15 cellular contexts compared by ENCODE assay signal in the genomic region with DNA sequence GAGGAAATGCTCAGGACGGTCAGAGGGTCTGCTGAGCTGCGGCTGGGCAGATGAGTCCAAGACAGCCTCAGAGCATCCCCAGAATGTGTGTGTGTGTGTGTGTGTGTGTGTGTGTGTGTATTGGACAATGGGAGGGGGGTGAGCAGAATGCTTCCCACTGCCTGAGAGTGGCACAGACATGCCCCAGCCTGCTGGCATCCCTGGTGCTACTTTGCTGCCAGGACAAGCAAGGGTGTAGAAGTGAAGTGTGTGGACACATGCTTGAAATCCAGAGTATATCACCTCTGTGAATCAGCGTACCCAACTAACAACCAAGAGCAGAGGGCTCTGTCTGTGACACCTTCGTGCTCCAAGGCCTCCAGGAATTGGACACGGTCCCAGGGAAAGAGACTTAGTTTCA.
DNase-seq lines count a peak whose midpoint lies in the region; ATAC-seq, FAIRE-seq and TF ChIP-seq lines count a peak whose summit lies in the region.
"Had no signal": no experiment of that assay in that cellular context is flagged by ENCODE, and none has a peak within 500 bp of the region (broad histone marks: within the 10 kb centered on the region; RNA-seq: fewer than 3 reads in every experiment).

No MANE protein-coding gene starts in this region.

- WGBS in mammary epithelial cell (ENCODE audit: low coverage, missing lambda C conversion rate): 18% methylated on average over 4 of the region's 5 CpGs
- WGBS in H1 (ENCODE audit: extremely low coverage in 1 of 2, insufficient coverage in 1 of 2, insufficient read length in 1 of 2, insufficient replicate concordance in 2 of 2, low coverage in 1 of 2, low lambda C conversion rate in 2 of 2, missing lambda C conversion rate in 1 of 2), 2 experiments: 93% methylated on average over 5 of the region's 5 CpGs; no CpG with 5 or more reads in 1 of the 2 experiments
- WGBS in mesendoderm (ENCODE audit: extremely low coverage, insufficient coverage, low lambda C conversion rate): no CpG with 5 or more reads among the region's 5 CpGs

- DNase-seq in mammary epithelial cell (peak; percentile 12), breast epithelium (ENCODE audit: low spot score in 2 of 2) (no peak), H1 (ENCODE audit: low read depth in 1 of 2, low spot score in 2 of 2) (no peak), mesendoderm (no peak), upper lobe of right lung (no peak), NCI-H345 (lab: John Stamatoyannopoulos, UW) (no peak)
- no peak for DNase-seq in activated CD4-positive, CD25-positive, alpha-beta regulatory T cell treated with anti-CD3 and anti-CD28 coated beads, Interleukin-2, amount 50 U/mL, for 72 hours
- DNase-seq: ACHN; CD4-positive, CD25-positive, alpha-beta regulatory T cell; GOT3 had no signal

- peak overlapping the region; percentile 27 for H3K4me2 ChIP-seq in mammary epithelial cell (ENCODE audit: insufficient read depth, low read depth, low read length)
- no peak overlapping the region for H3K4me2 ChIP-seq in H1 (ENCODE audit: insufficient read depth in 1 of 2, low read depth in 2 of 2, low read length in 2 of 2)
- H3K4me2 ChIP-seq in mesendoderm (ENCODE audit: low read length): no peak overlapping the region
- H3K4me2 ChIP-seq: BLaER1 treated with 17β-estradiol and CSF1 and Interleukin-3, amounts not matched to agents 10 nM and 100 nM had no signal

- in situ Hi-C loops in mammary epithelial cell (cut with MboI; ENCODE audit: low sequenced_read_pairs in 2 of 2): loop anchor here in 1 of 2 donors (25.0 kb wide), 1 partner anchor 335 kb away; no protein-coding TSS in a partner anchor

- H3K18ac ChIP-seq in H1 (ENCODE audit: extremely low read depth, low read length) (no peak overlapping the region), mesendoderm (ENCODE audit: low read length) (no peak overlapping the region)

- ATAC-seq in upper lobe of right lung (peak; percentile 24), HG03439 (IDR thresholded peaks at IDR 0.05; ENCODE audit: unreplicated experiment) (no peak)

- H2BK120ac ChIP-seq in H1 (replicated peaks; ENCODE audit: low read depth, low read length) (no peak overlapping the region), mesendoderm (ENCODE audit: low read depth, low read length) (no peak overlapping the region)

- H2BK5ac ChIP-seq in H1 (ENCODE audit: low read depth, low read length) (no peak overlapping the region), mesendoderm (ENCODE audit: low read length) (no peak overlapping the region)

- H4K20me1 ChIP-seq in mammary epithelial cell (ENCODE audit: insufficient read depth, low read length) (no peaks in the 10 kb centered on the region), H1 (replicated peaks in 1 of 2; ENCODE audit: control insufficient read depth in 1 of 2, insufficient read depth in 2 of 2, low read length in 2 of 2) (no peaks in the 10 kb centered on the region)

- H2AK5ac ChIP-seq in H1 (ENCODE audit: low read depth, low read length) (no peak overlapping the region), mesendoderm (ENCODE audit: low read length) (peak overlapping the region; percentile 57)

- BruUV-seq in mammary epithelial cell (replicated peaks; lab: Mats Ljungman, UMichigan): no TSS peak

- H3K56ac ChIP-seq in H1 (replicated peaks; ENCODE audit: insufficient read length, low read depth, low read length) (no peak overlapping the region), mesendoderm (ENCODE audit: low read length) (no peak overlapping the region)

- H3K4me3 ChIP-seq in mammary epithelial cell (replicated peaks in 1 of 3; ENCODE audit: insufficient read depth in 1 of 3, low read depth in 2 of 3, low read length in 3 of 3): no peak overlapping the region
- H3K4me3 ChIP-seq in breast epithelium: no peak overlapping the region
- no peak overlapping the region for H3K4me3 ChIP-seq in H1 (ENCODE audit: extremely low read depth in 1 of 4, insufficient read depth in 2 of 4, low read depth in 3 of 4, low read length in 4 of 4)
- H3K4me3 ChIP-seq in mesendoderm (ENCODE audit: low read length): no peak overlapping the region
- no peak overlapping the region for H3K4me3 ChIP-seq in upper lobe of right lung
- H3K4me3 ChIP-seq: BLaER1 treated with 17β-estradiol and CSF1 and Interleukin-3, amounts not matched to agents 10 nM and 100 nM; HAP-1 had no signal

- H4K5ac ChIP-seq in H1 (ENCODE audit: insufficient read length, low read depth, low read length): no peak overlapping the region
- no peak overlapping the region for H4K5ac ChIP-seq in mesendoderm (ENCODE audit: low read length)

- no peak overlapping the region for H2BK12ac ChIP-seq in H1 (ENCODE audit: low read depth, low read length)

- CTCF ChIA-PET in mammary epithelial cell (lab: Charles Lee; ENCODE audit: low non-redundant PET): no interaction called here
- CTCF ChIA-PET in H1 (lab: Charles Lee; ENCODE audit: partially characterized antibody): interaction anchor here (0.6 to 1.7 kb wide), 3 partner anchors 13 to 98 kb away, joined by 3 to 4 read pairs (median 3); no protein-coding TSS in a partner anchor

- POLR2A ChIA-PET in H1 (lab: Charles Lee; ENCODE audit: partially characterized antibody): no interaction called here

- H3K14ac ChIP-seq in H1 (ENCODE audit: insufficient read length): no peak overlapping the region

- H4K91ac ChIP-seq in H1 (replicated peaks; ENCODE audit: insufficient read length, low read length): no peak overlapping the region

- H3K79me1 ChIP-seq in H1 (ENCODE audit: low read depth, low read length): no peaks in the 10 kb centered on the region
- H3K79me1 ChIP-seq in mesendoderm (ENCODE audit: low read length): no peaks in the 10 kb centered on the region

- no peak overlapping the region for H3K4ac ChIP-seq in H1 (replicated peaks; ENCODE audit: insufficient read length, low read depth, low read length)
- H3K4ac ChIP-seq in mesendoderm (ENCODE audit: low read depth, low read length): no peak overlapping the region

- no peak overlapping the region for H2BK20ac ChIP-seq in H1 (ENCODE audit: low read length)

- TF ChIP-seq RAD21 in H1 (IDR thresholded peaks at IDR 0.05 in 1 of 2, conservative IDR thresholded peaks at IDR 0.05 in 1 of 2; ENCODE audit: low read depth in 2 of 2, low read length in 2 of 2): no peak

- no peaks in the 10 kb centered on the region for H3K23me2 ChIP-seq in H1 (ENCODE audit: low read depth, low read length)

- H3K9me3 ChIP-seq in mammary epithelial cell (replicated peaks; ENCODE audit: insufficient read depth, low read length): no peaks in the 10 kb centered on the region
- H3K9me3 ChIP-seq in breast epithelium: no peaks in the 10 kb centered on the region
- no peaks in the 10 kb centered on the region for H3K9me3 ChIP-seq in H1 (ENCODE audit: insufficient read depth in 2 of 2, low read depth in 1 of 2, low read length in 1 of 2)
- H3K9me3 ChIP-seq in upper lobe of right lung: no peaks in the 10 kb centered on the region
- H3K9me3 ChIP-seq: BLaER1 treated with 17β-estradiol and CSF1 and Interleukin-3, amounts not matched to agents 10 nM and 100 nM; HAP-1 had no signal

- TF ChIP-seq CTCF in mammary epithelial cell (conservative IDR thresholded peaks at IDR 0.05 in 1 of 2, IDR thresholded peaks at IDR 0.05 in 1 of 2; ENCODE audit: extremely low read depth in 1 of 2, insufficient read depth in 1 of 2, low read depth in 1 of 2, low read length in 2 of 2) (no peak), breast epithelium (IDR thresholded peaks at IDR 0.05) (no peak), H1 (IDR thresholded peaks at IDR 0.05; ENCODE audit: control extremely low read depth in 1 of 3, insufficient read depth in 1 of 3, low read depth in 1 of 3, low read length in 3 of 3) (no peak), upper lobe of right lung (IDR thresholded peaks at IDR 0.05) (no peak)

- H3K9ac ChIP-seq in mammary epithelial cell (ENCODE audit: insufficient read depth, low read length): no peak overlapping the region
- no peak overlapping the region for H3K9ac ChIP-seq in H1 (replicated peaks in 1 of 4; ENCODE audit: extremely low read depth in 1 of 4, low read depth in 3 of 4, low read length in 3 of 4)
- no peak overlapping the region for H3K9ac ChIP-seq in mesendoderm (ENCODE audit: low read length)
- H3K9ac ChIP-seq: BLaER1 treated with 17β-estradiol and CSF1 and Interleukin-3, amounts not matched to agents 10 nM and 100 nM had no signal

- H2BK15ac ChIP-seq in H1 (ENCODE audit: low read length) (no peak overlapping the region), mesendoderm (replicated peaks; ENCODE audit: low read depth) (no peak overlapping the region)

- H3K27me3 ChIP-seq in mammary epithelial cell (ENCODE audit: insufficient read depth, low read length): no peaks in the 10 kb centered on the region
- H3K27me3 ChIP-seq in breast epithelium: no peaks in the 10 kb centered on the region
- no peaks in the 10 kb centered on the region for H3K27me3 ChIP-seq in H1 (replicated peaks in 1 of 4; ENCODE audit: control insufficient read depth in 3 of 4, extremely low read depth in 1 of 4, insufficient read depth in 3 of 4, low read length in 3 of 4)
- no peaks in the 10 kb centered on the region for H3K27me3 ChIP-seq in mesendoderm (ENCODE audit: insufficient read depth, low read length, poor library complexity)
- no peaks in the 10 kb centered on the region for H3K27me3 ChIP-seq in upper lobe of right lung
- H3K27me3 ChIP-seq: BLaER1 treated with 17β-estradiol and CSF1 and Interleukin-3, amounts not matched to agents 10 nM and 100 nM had no signal

- peaks cover 9% of the 10 kb centered on the region for H3K4me1 ChIP-seq in mammary epithelial cell (ENCODE audit: insufficient read depth, low read length)
- no peaks in the 10 kb centered on the region for H3K4me1 ChIP-seq in breast epithelium
- no peaks in the 10 kb centered on the region for H3K4me1 ChIP-seq in H1 (replicated peaks in 1 of 4; ENCODE audit: control insufficient read depth in 3 of 4, insufficient read depth in 4 of 4, low read length in 3 of 4)
- no peaks in the 10 kb centered on the region for H3K4me1 ChIP-seq in mesendoderm (ENCODE audit: control insufficient read depth, low read depth, low read length)
- peaks cover 14% of the 10 kb centered on the region for H3K4me1 ChIP-seq in upper lobe of right lung

- H2AFZ ChIP-seq in mammary epithelial cell (ENCODE audit: low read depth, low read length) (peak overlapping the region; percentile 20), H1 (ENCODE audit: low read length) (0 out of 2 replicates have a peak overlapping the region, but pooled peaks have one; percentile 30)

- H3K23ac ChIP-seq in H1 (ENCODE audit: insufficient read length) (no peak overlapping the region), mesendoderm (ENCODE audit: low read length) (no peak overlapping the region)

- no peaks in the 10 kb centered on the region for H3K36me3 ChIP-seq in mammary epithelial cell (ENCODE audit: insufficient read depth, low read length)
- no peaks in the 10 kb centered on the region for H3K36me3 ChIP-seq in breast epithelium
- H3K36me3 ChIP-seq in H1 (ENCODE audit: control insufficient read depth in 2 of 4, insufficient read depth in 4 of 4, low read length in 3 of 4): no peaks in the 10 kb centered on the region
- H3K36me3 ChIP-seq in mesendoderm (ENCODE audit: control insufficient read depth, insufficient read depth, low read length): no peaks in the 10 kb centered on the region
- no peaks in the 10 kb centered on the region for H3K36me3 ChIP-seq in upper lobe of right lung
- H3K36me3 ChIP-seq: HAP-1 had no signal

- TF ChIP-seq EP300 in H1 (IDR thresholded peaks at IDR 0.05; ENCODE audit: borderline replicate concordance in 1 of 2, low read depth in 2 of 2, low read length in 2 of 2): no peak

- no peaks in the 10 kb centered on the region for H3K79me2 ChIP-seq in mammary epithelial cell (ENCODE audit: insufficient read depth, low read length)
- no peaks in the 10 kb centered on the region for H3K79me2 ChIP-seq in H1 (ENCODE audit: control insufficient read depth in 1 of 2, insufficient read depth in 2 of 2, low read length in 2 of 2)
- H3K79me2 ChIP-seq in mesendoderm (ENCODE audit: control insufficient read depth, insufficient read depth, low read length): no peaks in the 10 kb centered on the region

- FAIRE-seq in H1 (lab: Jason Lieb, UNC): no peak
- FAIRE-seq: GM18507 had no signal

- H4K8ac ChIP-seq in H1 (ENCODE audit: extremely low read depth, insufficient read depth, low read length) (no peak overlapping the region), mesendoderm (ENCODE audit: low read depth, low read length) (no peak overlapping the region)

- dilution Hi-C loops in mammary epithelial cell (cut with HindIII; ENCODE audit: low sequenced_read_pairs): no loop called here

- H3K27ac ChIP-seq in mammary epithelial cell (ENCODE audit: insufficient read depth, low read depth, low read length) (no peak overlapping the region), breast epithelium (no peak overlapping the region), H1 (ENCODE audit: low read depth, low read length) (no peak overlapping the region), mesendoderm (ENCODE audit: low read depth, low read length) (no peak overlapping the region), upper lobe of right lung (no peak overlapping the region)
- H3K27ac ChIP-seq: BLaER1 treated with 17β-estradiol and CSF1 and Interleukin-3, amounts not matched to agents 10 nM and 100 nM; HL-60 had no signal

- TF ChIP-seq POLR2A in breast epithelium (IDR thresholded peaks at IDR 0.05) (no peak), H1 (IDR thresholded peaks at IDR 0.05; ENCODE audit: control extremely low read depth in 1 of 2, low read depth in 2 of 2, low read length in 2 of 2) (no peak)

- intact Hi-C loops in mammary epithelial cell (cut with micrococcal nuclease) (loop anchor here (10.0 kb wide), 1 partner anchor 1993 kb away; no protein-coding TSS in a partner anchor), breast epithelium (cut with DNase I; ENCODE audit: low total_unique reads) (no loop called here), upper lobe of right lung (cut with DNase I) (no loop called here)
